Comparison of ENCODE assay signal across 14 cellular contexts in genomic region chr12:1464925-1465324, GRCh38.
DNase-seq lines count a peak whose midpoint lies in the region; ATAC-seq and TF ChIP-seq lines count a peak whose summit lies in the region.
"Had no signal": no experiment of that assay in that cellular context is flagged by ENCODE, and none has a peak within 500 bp of the region (broad histone marks: within the 10 kb centered on the region; RNA-seq: fewer than 3 reads in every experiment).

No MANE protein-coding gene starts in this region.

- DNase-seq in EH (ENCODE audit: low read depth) (peak; percentile 64), H9 (no peak), NCI-H69 (lab: John Stamatoyannopoulos, UW) (peak; percentile 31), retina (peak; percentile 67), spleen (no peak)
- DNase-seq in NK-92 treated with Interleukin-12 subunit alpha and Interleukin-12 subunit beta, amount 100 ng/mL, for 24 hours (lab: John Stamatoyannopoulos, UW) = no peak
- DNase-seq: Caco-2; CD8-positive, alpha-beta memory T cell; DND-41; H7 had no signal

- no peak for TF ChIP-seq POLR2A in spleen (IDR thresholded peaks at IDR 0.05)

- no peak overlapping the region for H2BK20ac ChIP-seq in H9 (ENCODE audit: low read depth, low read length, poor library complexity, severe bottlenecking)

- no peak overlapping the region for H3T11ph ChIP-seq in H9 (ENCODE audit: low read length)

- no peak for TF ChIP-seq CTCF in H9 (conservative IDR thresholded peaks at IDR 0.05)
- no peak for TF ChIP-seq CTCF in spleen (IDR thresholded peaks at IDR 0.05 in 8 of 11, conservative IDR thresholded peaks at IDR 0.05 in 3 of 11)

- H3K23me2 ChIP-seq in H9 (ENCODE audit: insufficient read length, low read depth, low read length, poor library complexity, severe bottlenecking) = no peaks in the 10 kb centered on the region

- H3K4me1 ChIP-seq in H9 (ENCODE audit: insufficient read depth, low read length) (no peaks in the 10 kb centered on the region), spleen (peaks cover 0 to 6% (median 0%) of the 10 kb centered on the region in 6 donors)
- H3K4me1 ChIP-seq: A549 had no signal

- H3K56ac ChIP-seq in H9 (ENCODE audit: insufficient read length, low read depth, low read length) = no peak overlapping the region

- no peaks in the 10 kb centered on the region for H3K9me3 ChIP-seq in H9 (ENCODE audit: control insufficient read depth, low read depth, low read length)
- peaks cover 0 to 8% (median 0%) of the 10 kb centered on the region in 8 donors for H3K9me3 ChIP-seq in spleen
- H3K9me3 ChIP-seq: Caco-2 had no signal

- no peak overlapping the region for H3K27ac Mint-ChIP-seq in H9
- H3K27ac Mint-ChIP-seq: CD8-positive, alpha-beta memory T cell; GM23338 had no signal

- H2BK5ac ChIP-seq in H9 (ENCODE audit: insufficient read length, low read length) = no peak overlapping the region

- no peaks in the 10 kb centered on the region for H3K79me1 ChIP-seq in H9 (ENCODE audit: insufficient read depth, low read depth, low read length, poor library complexity, severe bottlenecking)

- H3K27me3 ChIP-seq in H9 (ENCODE audit: insufficient read depth, low read length) = no peaks in the 10 kb centered on the region
- no peaks in the 10 kb centered on the region for H3K27me3 ChIP-seq in spleen (replicated peaks in 1 of 7)
- H3K27me3 ChIP-seq: BLaER1 had no signal

- peaks cover 7 to 23% (median 20%) of the 10 kb centered on the region in 3 experiments for H3K36me3 Mint-ChIP-seq in H9 (ENCODE audit: insufficient read depth in 1 of 3, low read depth in 3 of 3)

- no peak overlapping the region for H3K18ac ChIP-seq in H9 (ENCODE audit: insufficient read length, low read depth, low read length)

- no peak overlapping the region for H3K4me3 ChIP-seq in spleen
- H3K4me3 ChIP-seq: A549, BLaER1, GM23338 had no signal

- H4K91ac ChIP-seq in H9 (ENCODE audit: insufficient read length, low read depth, low read length) = no peak overlapping the region

- H3K23ac ChIP-seq in H9 (ENCODE audit: insufficient read length, low read depth, low read length) = no peak overlapping the region

- no peaks in the 10 kb centered on the region for H4K20me1 ChIP-seq in H9 (ENCODE audit: control insufficient read depth, insufficient read depth, insufficient read length)
- H4K20me1 ChIP-seq: BLaER1 had no signal

- H2AK5ac ChIP-seq in H9 (ENCODE audit: insufficient read length, low read length) = no peak overlapping the region

- ATAC-seq in HG03378 (IDR thresholded peaks at IDR 0.05; ENCODE audit: unreplicated experiment) = no peak
- ATAC-seq: A549, GM23338 had no signal

- no peak overlapping the region for H2BK15ac ChIP-seq in H9 (ENCODE audit: low read depth, low read length)

- no peak overlapping the region for H3K4ac ChIP-seq in H9 (ENCODE audit: low read depth, low read length)

- H4K5ac ChIP-seq in H9 (ENCODE audit: insufficient read length, low read depth, low read length) = no peak overlapping the region

- H3K4me1 Mint-ChIP-seq in H9 = peaks cover 5 to 15% of the 10 kb centered on the region in 2 experiments; a peak in 3 of 4 replicates
- H3K4me1 Mint-ChIP-seq: CD8-positive, alpha-beta memory T cell had no signal

- intact Hi-C loops in spleen (cut with DNase I; ENCODE audit: low total_unique reads) = no loop called here

- no peak overlapping the region for H2AFZ ChIP-seq in H9 (ENCODE audit: low read length)
- H2AFZ ChIP-seq: GM23338 had no signal

- H3K14ac ChIP-seq in H9 (ENCODE audit: insufficient read depth, low read length) = no peak overlapping the region

- no peak overlapping the region for H3K9ac ChIP-seq in H9 (ENCODE audit: extremely low read depth, insufficient read length, low read length)
- H3K9ac ChIP-seq: BLaER1 had no signal

- WGBS in H9 (ENCODE audit: extremely low coverage, insufficient read length, low lambda C conversion rate) = no CpG with 5 or more reads among the region's 6 CpGs
- WGBS in spleen, 5 donors = 92 to 98% (median 97%) methylated on average over 6 of the region's 6 CpGs

- no peak overlapping the region for H3K27ac ChIP-seq in H9 (ENCODE audit: insufficient read length, low read depth, low read length)
- no peak overlapping the region for H3K27ac ChIP-seq in spleen
- H3K27ac ChIP-seq: A549, BLaER1 had no signal

- peaks cover 6 to 14% of the 10 kb centered on the region in 2 experiments; a peak in 4 of 5 replicates for H3K9me3 Mint-ChIP-seq in H9
- H3K9me3 Mint-ChIP-seq: CD8-positive, alpha-beta memory T cell had no signal

- H2BK120ac ChIP-seq in H9 (ENCODE audit: low read depth, low read length, poor library complexity, severe bottlenecking) = no peak overlapping the region

- no peak overlapping the region for H3K4me3 Mint-ChIP-seq in H9
- H3K4me3 Mint-ChIP-seq: CD8-positive, alpha-beta memory T cell; GM23338 had no signal

- no peak overlapping the region for H2BK12ac ChIP-seq in H9 (ENCODE audit: insufficient read length, low read depth, low read length)

- H3K27me3 Mint-ChIP-seq in H9 (ENCODE audit: low read depth) = no peaks in the 10 kb centered on the region; the same call in 1 of the 2 replicates
- H3K27me3 Mint-ChIP-seq: CD8-positive, alpha-beta memory T cell had no signal

- H4K8ac ChIP-seq in H9 (replicated peaks; ENCODE audit: insufficient read length, low read depth, low read length) = peak overlapping the region; percentile 55

- no peak overlapping the region for H3K4me2 ChIP-seq in H9 (ENCODE audit: insufficient read depth, insufficient read length, low read length)
- H3K4me2 ChIP-seq: A549, GM23338 had no signal

- H3K79me2 ChIP-seq in H9 (ENCODE audit: insufficient read depth, low read length) = no peaks in the 10 kb centered on the region

- peaks cover 0 to 13% (median 0%) of the 10 kb centered on the region in 6 donors for H3K36me3 ChIP-seq in spleen

Comparison
In these comparisons a context has a peak if more than half of its experiments do, and no peak if none do; other contexts are left out.
1. DNase-seq: peak in EH (single experiment), NCI-H69 (single experiment) and retina (single experiment); none in H9 (single experiment), spleen (single experiment) and NK-92 treated with Interleukin-12 subunit alpha and Interleukin-12 subunit beta, amount 100 ng/mL, for 24 hours (single experiment).